1 cellular context compared by ENCODE assay signal in the genomic region with DNA sequence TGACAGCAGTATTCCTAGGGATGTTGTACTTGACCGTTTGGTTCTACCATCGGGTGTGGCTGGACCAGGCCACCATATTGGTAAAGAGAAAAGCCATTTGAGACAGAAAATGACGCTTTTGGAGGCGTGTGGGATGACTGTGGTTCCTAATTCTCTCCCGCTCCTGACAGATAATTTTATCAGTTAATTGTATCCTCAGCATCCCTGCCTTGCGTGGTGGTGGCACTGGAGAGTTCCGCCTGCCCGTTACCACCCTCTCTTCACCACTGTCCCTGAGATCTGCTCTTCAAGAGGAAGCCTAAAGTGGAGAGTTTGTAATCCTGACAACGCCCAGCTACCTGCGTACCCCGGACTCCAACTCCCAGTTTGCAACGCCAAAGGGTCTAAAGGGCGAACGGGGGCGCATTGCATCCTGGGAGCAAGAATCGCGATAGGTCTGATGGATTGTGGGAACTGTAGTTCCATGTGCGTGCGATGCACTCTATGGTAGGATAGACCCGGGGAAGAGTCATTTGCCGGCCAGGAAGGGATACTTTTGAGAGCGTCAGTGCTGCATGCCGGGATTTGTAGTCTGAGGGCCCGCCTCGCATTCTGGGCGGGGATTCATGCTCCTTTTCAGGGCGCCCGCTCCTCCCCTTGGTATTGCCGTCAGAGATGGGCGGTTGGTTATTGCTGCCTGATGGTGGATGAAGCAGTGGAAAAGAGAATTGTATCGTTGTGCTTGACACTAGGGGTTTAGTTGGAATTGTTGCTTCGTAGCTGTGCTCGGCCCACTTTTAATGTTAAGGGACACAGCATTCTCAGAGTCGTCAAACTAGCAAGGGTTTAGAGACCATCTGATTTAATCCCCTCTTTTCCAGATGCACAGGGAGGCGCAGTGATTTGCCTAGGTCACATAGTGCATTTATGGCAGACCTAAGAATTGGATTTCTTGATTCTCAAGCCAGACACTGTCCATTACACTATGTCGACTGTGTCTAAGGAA.
A peak's percentile ranks its signal among the peaks of the same experiment; 100 is the strongest.
TF ChIP-seq lines count a peak whose summit lies in the region.

No MANE protein-coding gene starts in this region.

TF ChIP-seq in K562, 482 proteins besides CTCF, POLR2A, EP300 and RAD21 (continued from another document and continues in another):
- TF ChIP-seq, protein P1, sequence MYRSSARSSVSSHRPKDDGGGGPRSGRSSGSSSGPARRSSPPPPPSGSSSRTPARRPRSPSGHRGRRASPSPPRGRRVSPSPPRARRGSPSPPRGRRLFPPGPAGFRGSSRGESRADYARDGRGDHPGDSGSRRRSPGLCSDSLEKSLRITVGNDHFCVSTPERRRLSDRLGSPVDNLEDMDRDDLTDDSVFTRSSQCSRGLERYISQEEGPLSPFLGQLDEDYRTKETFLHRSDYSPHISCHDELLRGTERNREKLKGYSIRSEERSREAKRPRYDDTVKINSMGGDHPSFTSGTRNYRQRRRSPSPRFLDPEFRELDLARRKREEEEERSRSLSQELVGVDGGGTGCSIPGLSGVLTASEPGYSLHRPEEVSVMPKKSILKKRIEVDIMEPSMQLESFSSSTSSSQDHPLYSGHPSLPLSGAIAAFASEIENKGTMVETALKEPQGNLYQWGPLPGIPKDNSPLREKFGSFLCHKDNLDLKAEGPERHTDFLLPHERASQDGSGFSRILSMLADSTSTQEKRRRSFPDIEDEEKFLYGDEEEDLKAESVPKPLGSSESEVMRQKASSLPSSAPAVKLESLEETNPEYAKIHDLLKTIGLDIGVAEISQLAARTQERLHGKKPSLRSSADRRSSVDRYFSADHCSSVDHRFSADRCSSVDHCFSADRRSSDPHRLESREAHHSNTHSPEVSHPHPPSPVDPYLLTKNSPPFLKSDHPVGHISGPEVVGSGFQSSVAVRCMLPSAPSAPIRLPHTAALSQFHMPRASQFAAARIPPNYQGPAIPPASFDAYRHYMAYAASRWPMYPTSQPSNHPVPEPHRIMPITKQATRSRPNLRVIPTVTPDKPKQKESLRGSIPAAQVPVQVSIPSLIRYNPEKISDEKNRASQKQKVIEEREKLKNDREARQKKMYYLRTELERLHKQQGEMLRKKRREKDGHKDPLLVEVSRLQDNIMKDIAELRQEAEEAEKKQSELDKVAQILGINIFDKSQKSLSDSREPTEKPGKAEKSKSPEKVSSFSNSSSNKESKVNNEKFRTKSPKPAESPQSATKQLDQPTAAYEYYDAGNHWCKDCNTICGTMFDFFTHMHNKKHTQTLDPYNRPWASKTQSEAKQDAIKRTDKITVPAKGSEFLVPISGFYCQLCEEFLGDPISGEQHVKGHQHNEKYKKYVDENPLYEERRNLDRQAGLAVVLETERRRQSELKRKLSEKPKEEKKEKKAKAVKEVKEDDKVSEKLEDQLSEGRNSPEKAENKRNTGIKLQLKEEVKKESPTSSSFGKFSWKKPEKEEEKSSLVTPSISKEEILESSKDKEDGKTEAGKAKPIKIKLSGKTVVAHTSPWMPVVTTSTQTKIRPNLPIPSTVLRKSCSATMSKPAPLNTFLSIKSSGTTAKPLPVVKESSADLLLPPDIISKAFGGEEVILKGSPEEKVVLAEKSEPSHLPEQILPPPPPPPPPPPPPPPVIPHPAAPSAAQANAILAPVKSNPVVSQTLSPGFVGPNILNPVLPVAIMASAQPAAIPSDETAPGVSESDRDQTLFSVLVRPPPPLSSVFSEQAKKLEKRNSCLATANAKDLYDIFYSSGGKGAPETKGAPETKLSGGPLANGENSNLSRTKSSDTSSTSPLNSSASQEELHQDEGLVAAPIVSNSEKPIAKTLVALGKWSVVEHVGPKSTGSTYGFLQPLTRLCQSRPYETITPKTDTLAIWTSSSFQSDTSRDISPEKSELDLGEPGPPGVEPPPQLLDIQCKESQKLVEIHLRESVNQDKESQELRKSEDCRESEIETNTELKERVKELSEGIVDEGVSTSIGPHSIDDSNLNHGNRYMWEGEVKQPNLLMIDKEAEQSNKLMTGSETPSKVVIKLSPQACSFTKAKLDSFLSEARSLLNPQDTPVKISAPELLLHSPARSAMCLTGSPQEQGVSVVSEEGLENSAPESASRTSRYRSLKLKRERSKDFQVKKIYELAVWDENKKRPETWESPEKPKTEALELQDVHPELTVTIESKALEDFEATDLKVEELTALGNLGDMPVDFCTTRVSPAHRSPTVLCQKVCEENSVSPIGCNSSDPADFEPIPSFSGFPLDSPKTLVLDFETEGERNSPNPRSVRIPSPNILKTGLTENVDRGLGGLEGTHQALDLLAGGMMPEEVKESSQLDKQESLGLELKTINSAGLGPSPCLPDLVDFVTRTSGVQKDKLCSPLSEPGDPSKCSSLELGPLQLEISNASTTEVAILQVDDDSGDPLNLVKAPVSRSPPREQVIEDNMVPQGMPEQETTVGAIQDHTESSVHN (IDR thresholded peaks at IDR 0.05; ENCODE audit: borderline replicate concordance in 1 of 2, low read depth in 1 of 2) = no peak
- TF ChIP-seq, protein P2, sequence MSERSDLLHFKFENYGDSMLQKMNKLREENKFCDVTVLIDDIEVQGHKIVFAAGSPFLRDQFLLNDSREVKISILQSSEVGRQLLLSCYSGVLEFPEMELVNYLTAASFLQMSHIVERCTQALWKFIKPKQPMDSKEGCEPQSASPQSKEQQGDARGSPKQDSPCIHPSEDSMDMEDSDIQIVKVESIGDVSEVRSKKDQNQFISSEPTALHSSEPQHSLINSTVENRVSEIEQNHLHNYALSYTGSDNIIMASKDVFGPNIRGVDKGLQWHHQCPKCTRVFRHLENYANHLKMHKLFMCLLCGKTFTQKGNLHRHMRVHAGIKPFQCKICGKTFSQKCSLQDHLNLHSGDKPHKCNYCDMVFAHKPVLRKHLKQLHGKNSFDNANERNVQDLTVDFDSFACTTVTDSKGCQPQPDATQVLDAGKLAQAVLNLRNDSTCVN (CRISPR knock-in tag; IDR thresholded peaks at IDR 0.05) = no peak
- TF ChIP-seq, protein P3, sequence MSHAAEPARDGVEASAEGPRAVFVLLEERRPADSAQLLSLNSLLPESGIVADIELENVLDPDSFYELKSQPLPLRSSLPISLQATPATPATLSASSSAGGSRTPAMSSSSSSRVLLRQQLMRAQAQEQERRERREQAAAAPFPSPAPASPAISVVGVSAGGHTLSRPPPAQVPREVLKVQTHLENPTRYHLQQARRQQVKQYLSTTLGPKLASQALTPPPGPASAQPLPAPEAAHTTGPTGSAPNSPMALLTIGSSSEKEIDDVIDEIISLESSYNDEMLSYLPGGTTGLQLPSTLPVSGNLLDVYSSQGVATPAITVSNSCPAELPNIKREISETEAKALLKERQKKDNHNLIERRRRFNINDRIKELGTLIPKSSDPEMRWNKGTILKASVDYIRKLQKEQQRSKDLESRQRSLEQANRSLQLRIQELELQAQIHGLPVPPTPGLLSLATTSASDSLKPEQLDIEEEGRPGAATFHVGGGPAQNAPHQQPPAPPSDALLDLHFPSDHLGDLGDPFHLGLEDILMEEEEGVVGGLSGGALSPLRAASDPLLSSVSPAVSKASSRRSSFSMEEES (CRISPR knock-in tag; IDR thresholded peaks at IDR 0.05) = no peak
- TF ChIP-seq, protein P4, sequence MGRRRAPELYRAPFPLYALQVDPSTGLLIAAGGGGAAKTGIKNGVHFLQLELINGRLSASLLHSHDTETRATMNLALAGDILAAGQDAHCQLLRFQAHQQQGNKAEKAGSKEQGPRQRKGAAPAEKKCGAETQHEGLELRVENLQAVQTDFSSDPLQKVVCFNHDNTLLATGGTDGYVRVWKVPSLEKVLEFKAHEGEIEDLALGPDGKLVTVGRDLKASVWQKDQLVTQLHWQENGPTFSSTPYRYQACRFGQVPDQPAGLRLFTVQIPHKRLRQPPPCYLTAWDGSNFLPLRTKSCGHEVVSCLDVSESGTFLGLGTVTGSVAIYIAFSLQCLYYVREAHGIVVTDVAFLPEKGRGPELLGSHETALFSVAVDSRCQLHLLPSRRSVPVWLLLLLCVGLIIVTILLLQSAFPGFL (CRISPR knock-in tag; IDR thresholded peaks at IDR 0.05) = peak; percentile 61; the same call in 1 of the 2 replicates
- TF ChIP-seq TFAP4 (CRISPR knock-in tag; IDR thresholded peaks at IDR 0.05; ENCODE audit: borderline replicate concordance) (peak; percentile 54; the same call in 1 of the 2 replicates), ZNF551 (CRISPR knock-in tag; IDR thresholded peaks at IDR 0.05) (no peak), ETS2 (tag; IDR thresholded peaks at IDR 0.05; ENCODE audit: borderline replicate concordance, poor library complexity, severe bottlenecking) (no peak), SPI1 (IDR thresholded peaks at IDR 0.05; ENCODE audit: borderline replicate concordance, low read depth, low read length) (no peak), HNRNPLL (IDR thresholded peaks at IDR 0.05; ENCODE audit: low read depth, low read length, poor library complexity, severe bottlenecking) (no peak), MCM5 (IDR thresholded peaks at IDR 0.05; ENCODE audit: low read depth) (no peak), RFX5 (IDR thresholded peaks at IDR 0.05; ENCODE audit: low read depth, low read length) (no peak), DLX4 (CRISPR knock-in tag; IDR thresholded peaks at IDR 0.05) (no peak), NFXL1 (CRISPR knock-in tag; IDR thresholded peaks at IDR 0.05) (no peak), ZNF586 (CRISPR knock-in tag; conservative IDR thresholded peaks at IDR 0.05) (no peak), UBTF (IDR thresholded peaks at IDR 0.05; ENCODE audit: borderline replicate concordance in 1 of 2, low read depth in 2 of 2, low read length in 2 of 2) (no peak; a peak in 1 of 4 replicates), C11orf30 (IDR thresholded peaks at IDR 0.05; ENCODE audit: low read depth) (peak; percentile 30; the same call in 1 of the 2 replicates), JUNB (CRISPR knock-in tag; conservative IDR thresholded peaks at IDR 0.05) (no peak), CAMTA2 (CRISPR knock-in tag; conservative IDR thresholded peaks at IDR 0.05) (no peak), ZNF224 (CRISPR knock-in tag; IDR thresholded peaks at IDR 0.05) (no peak), TRIM25 (IDR thresholded peaks at IDR 0.05; ENCODE audit: borderline replicate concordance) (no peak; the same call in 1 of the 2 replicates), PRDM10 (IDR thresholded peaks at IDR 0.05; ENCODE audit: partially characterized antibody) (peak; percentile 79), RB1 (IDR thresholded peaks at IDR 0.05; ENCODE audit: low read depth) (no peak; the same call in 1 of the 2 replicates), PTTG1 (tag; IDR thresholded peaks at IDR 0.05; ENCODE audit: low read depth) (peak; percentile 58), BACH1 (tag; IDR thresholded peaks at IDR 0.05) (peak; percentile 93; the same call in 1 of the 2 replicates), ZFP30 (CRISPR knock-in tag; IDR thresholded peaks at IDR 0.05; ENCODE audit: borderline replicate concordance) (no peak)
